In genomic region chr1:23394176-23394575, GRCh38 we compare ENCODE assay signal across 10 cellular contexts. TPM values are rescaled to one million over a fixed set of nuclear protein-coding genes. Genes with fewer than 3 reads are reported as not detected.
DNase-seq lines count a peak whose midpoint lies in the region; ATAC-seq, FAIRE-seq and TF ChIP-seq lines count a peak whose summit lies in the region.
"Had no signal": no experiment of that assay in that cellular context is flagged by ENCODE, and none has a peak within 500 bp of the region (broad histone marks: within the 10 kb centered on the region; RNA-seq: fewer than 3 reads in every experiment).

No MANE protein-coding gene starts in this region.

- H3K79me2 ChIP-seq in H9 (ENCODE audit: insufficient read depth, low read length), result no peaks in the 10 kb centered on the region

- H3T11ph ChIP-seq in H9 (ENCODE audit: low read length), result no peak overlapping the region

- H3K9ac ChIP-seq in H9 (ENCODE audit: extremely low read depth, insufficient read length, low read length), result no peak overlapping the region

- H3K4me1 ChIP-seq in SJSA1 (replicated peaks), result peaks cover 28% of the 10 kb centered on the region
- H3K4me1 ChIP-seq in pancreas, result peaks cover 6 to 19% (median 14%) of the 10 kb centered on the region in 3 donors
- no peaks in the 10 kb centered on the region; the same call in 1 of the 2 replicates for H3K4me1 ChIP-seq in H9 (ENCODE audit: insufficient read depth, low read length)

- H4K20me1 ChIP-seq in H9 (ENCODE audit: control insufficient read depth, insufficient read depth, insufficient read length), result no peaks in the 10 kb centered on the region

- H3K9me3 ChIP-seq in SJSA1 (replicated peaks), result no peaks in the 10 kb centered on the region
- H3K9me3 ChIP-seq in pancreas, result no peaks in the 10 kb centered on the region
- peaks cover 7% of the 10 kb centered on the region for H3K9me3 ChIP-seq in H9 (ENCODE audit: control insufficient read depth, low read depth, low read length)

- no peak overlapping the region for H2AK5ac ChIP-seq in H9 (ENCODE audit: insufficient read length, low read length)

- H3K27me3 ChIP-seq in SJSA1 (replicated peaks) (no peaks in the 10 kb centered on the region), pancreas (no peaks in the 10 kb centered on the region), H9 (ENCODE audit: insufficient read depth, low read length) (peaks cover 44% of the 10 kb centered on the region; the same call in 1 of the 2 replicates), H7 (ENCODE audit: control insufficient read depth, insufficient read depth, low read length) (peaks cover 67% of the 10 kb centered on the region)

- DNase-seq in AG10803 (ENCODE audit: low read depth) (peak; percentile 77), SJSA1 (ENCODE audit: low read depth in 1 of 2, low spot score in 2 of 2) (no peak), fibroblast of pulmonary artery (ENCODE audit: low read depth) (peak; percentile 97), pancreas (no peak), H9 (no peak), H7 (no peak)
- DNase-seq in effector CD8-positive, alpha-beta T cell (lab: John Stamatoyannopoulos, UW), result no peak
- DNase-seq: CD4-positive, alpha-beta T cell; stimulated activated naive CD4-positive, alpha-beta T cell treated with Interleukin-2 at 50 U/mL for 16 hours had no signal

- H3K27ac Mint-ChIP-seq in H9, result no peak overlapping the region
- H3K27ac Mint-ChIP-seq: CD4-positive, alpha-beta T cell had no signal

- H3K27ac ChIP-seq in SJSA1 (peak overlapping the region; percentile 51), pancreas (peak overlapping the region; percentile 4 to 73 (median 46)), H9 (ENCODE audit: insufficient read length, low read depth, low read length) (no peak overlapping the region)

- no peak for TF ChIP-seq CTCF in AG10803 (conservative IDR thresholded peaks at IDR 0.05; ENCODE audit: low read length)
- TF ChIP-seq CTCF in fibroblast of pulmonary artery (IDR thresholded peaks at IDR 0.05; ENCODE audit: low read length, missing control alignments), result no peak
- TF ChIP-seq CTCF in pancreas (IDR thresholded peaks at IDR 0.05), result no peak
- no peak for TF ChIP-seq CTCF in H9 (conservative IDR thresholded peaks at IDR 0.05)

- no peak for FAIRE-seq in pancreas (lab: Jason Lieb, UNC)

- no peak overlapping the region for H3K23ac ChIP-seq in H9 (ENCODE audit: insufficient read length, low read depth, low read length)

- no peak overlapping the region for H2BK15ac ChIP-seq in H9 (ENCODE audit: low read depth, low read length)

- H4K5ac ChIP-seq in H9 (ENCODE audit: insufficient read length, low read depth, low read length), result no peak overlapping the region

- H3K4me2 ChIP-seq in H9 (ENCODE audit: insufficient read depth, insufficient read length, low read length), result no peak overlapping the region

- no peaks in the 10 kb centered on the region for H3K27me3 Mint-ChIP-seq in H9 (ENCODE audit: low read depth)
- H3K27me3 Mint-ChIP-seq: CD4-positive, alpha-beta T cell had no signal

- H3K4ac ChIP-seq in H9 (ENCODE audit: low read depth, low read length), result no peak overlapping the region

- no peak overlapping the region for H2BK120ac ChIP-seq in H9 (ENCODE audit: low read depth, low read length, poor library complexity, severe bottlenecking)

- no peak overlapping the region for H3K4me3 Mint-ChIP-seq in H9
- H3K4me3 Mint-ChIP-seq: CD4-positive, alpha-beta T cell had no signal

- peaks cover 17 to 18% of the 10 kb centered on the region in 2 experiments for H3K4me1 Mint-ChIP-seq in H9

- intact Hi-C loops in pancreas (cut with DNase I), result no loop called here

- no peaks in the 10 kb centered on the region for H3K23me2 ChIP-seq in H9 (ENCODE audit: insufficient read length, low read depth, low read length, poor library complexity, severe bottlenecking)

- ATAC-seq in pancreas (peak; percentile 6 to 61 (median 25)), HG02678 (IDR thresholded peaks at IDR 0.05; ENCODE audit: unreplicated experiment) (no peak)

- no peak overlapping the region for H3K18ac ChIP-seq in H9 (ENCODE audit: insufficient read length, low read depth, low read length)

- H2BK12ac ChIP-seq in H9 (ENCODE audit: insufficient read length, low read depth, low read length), result no peak overlapping the region

- no peak overlapping the region for H3K14ac ChIP-seq in H9 (ENCODE audit: insufficient read depth, low read length)

- H3K36me3 Mint-ChIP-seq in H9 (ENCODE audit: insufficient read depth in 1 of 3, low read depth in 3 of 3), result no peaks in the 10 kb centered on the region

- H3K56ac ChIP-seq in H9 (ENCODE audit: insufficient read length, low read depth, low read length), result no peak overlapping the region

- no peaks in the 10 kb centered on the region for H3K79me1 ChIP-seq in H9 (ENCODE audit: insufficient read depth, low read depth, low read length, poor library complexity, severe bottlenecking)

- no peak overlapping the region for H2AFZ ChIP-seq in H9 (ENCODE audit: low read length)

- H3K9me3 Mint-ChIP-seq in H9, result peaks cover 0 to 5% of the 10 kb centered on the region in 2 experiments; a peak in 1 of 5 replicates
- H3K9me3 Mint-ChIP-seq: CD4-positive, alpha-beta T cell had no signal

- H3K36me3 ChIP-seq in SJSA1 (no peaks in the 10 kb centered on the region), pancreas (peaks cover 0 to 42% (median 10%) of the 10 kb centered on the region in 3 donors), H7 (replicated peaks; ENCODE audit: control insufficient read depth, insufficient read depth, low read length) (no peaks in the 10 kb centered on the region)

- 70 to 74% methylated on average over 4 of the region's 4 CpGs for WGBS in pancreas, 2 donors
- WGBS in H9 (ENCODE audit: extremely low coverage, insufficient read length, low lambda C conversion rate), result no CpG with 5 or more reads among the region's 4 CpGs

- H2BK5ac ChIP-seq in H9 (ENCODE audit: insufficient read length, low read length), result no peak overlapping the region

- H3K4me3 ChIP-seq in AG10803 (ENCODE audit: low read length) (no peak overlapping the region), SJSA1 (no peak overlapping the region), fibroblast of pulmonary artery (replicated peaks; ENCODE audit: low read depth, low read length) (no peak overlapping the region), pancreas (no peak overlapping the region), H7 (ENCODE audit: insufficient read depth, low read depth, low read length) (no peak overlapping the region)

- H4K91ac ChIP-seq in H9 (ENCODE audit: insufficient read length, low read depth, low read length), result no peak overlapping the region

- no peak overlapping the region for H2BK20ac ChIP-seq in H9 (ENCODE audit: low read depth, low read length, poor library complexity, severe bottlenecking)

- H4K8ac ChIP-seq in H9 (replicated peaks; ENCODE audit: insufficient read length, low read depth, low read length), result no peak overlapping the region

RNA-seq across cellular contexts. Expression of gene ZNF436, which starts 24.5 kb away (rescaled TPM):
- total RNA-seq in SJSA1 (2014; rRNA removed; shearing (Covaris generic)), result 13.7 and 20.2 TPM in 2 replicates
- total RNA-seq in pancreas (10 to 100 TPM in 1 of 6 donors, 1 to 10 TPM in 5; 3.7 to 11.8 (median 4.5) TPM), H9 (2021) (0.44 and 0.52 TPM in 2 replicates)
- polyA plus RNA-seq in pancreas, result 1 to 10 TPM; 2.1 to 3.9 TPM
- total RNA-seq in H7 (2014; rRNA removed; shearing (Covaris generic)), result 1.6 and 3.2 TPM in 2 replicates

RNA-seq across cellular contexts. Expression of gene TCEA3, which starts 30.4 kb away (rescaled TPM):
- 1.3 and 1.7 TPM in 2 replicates for total RNA-seq in SJSA1 (2014; rRNA removed; shearing (Covaris generic))
- total RNA-seq in pancreas (100 to 1,000 TPM in 4 of 6 donors, 10 to 100 TPM in 2; 70.8 to 129 (median 116) TPM), H9 (2021) (0.29 and 0.37 TPM in 2 replicates)
- 100 to 1,000 TPM in 1 of 2 donors, 10 to 100 TPM in 1; 74.2 to 143 TPM for polyA plus RNA-seq in pancreas
- 0.24 and 0.37 TPM in 2 replicates for total RNA-seq in H7 (2014; rRNA removed; shearing (Covaris generic))

RNA-seq across cellular contexts. Expression of gene HNRNPR, which starts 50.1 kb away (rescaled TPM):
- total RNA-seq in SJSA1 (2014; rRNA removed; shearing (Covaris generic)), result 236 and 266 TPM in 2 replicates
- 10 to 100 TPM; 27.6 to 57.8 (median 46.7) TPM for total RNA-seq in pancreas
- polyA plus RNA-seq in pancreas, result 10 to 100 TPM; 30.8 to 46.7 TPM
- total RNA-seq in H9 (2021), result 196 and 197 TPM in 2 replicates
- 124 and 148 TPM in 2 replicates for total RNA-seq in H7 (2014; rRNA removed; shearing (Covaris generic))

Comparison
In these comparisons a context has a peak if more than half of its experiments do, and no peak if none do; other contexts are left out.
1. DNase-seq: peak in AG10803 (single experiment) and fibroblast of pulmonary artery (single experiment); none in SJSA1 (0 of 2), pancreas (0 of 6), effector CD8-positive, alpha-beta T cell (single experiment), H9 (single experiment) and H7 (single experiment).
2. RNA of gene TCEA3, which starts 30.4 kb away (total RNA-seq): 70.8 to 129 TPM in pancreas; 1.3 to 1.7 TPM in SJSA1, 0.29 to 0.37 TPM in H9 and 0.24 to 0.37 TPM in H7; every median in the first group is over 10 times any median in the second.